Comparison of ENCODE assay signal across 33 cellular contexts in genomic region chr4:151582098-151582497, GRCh38.
"Had no signal": no experiment of that assay in that cellular context is flagged by ENCODE, and none has a peak within 500 bp of the region (broad histone marks: within the 10 kb centered on the region; RNA-seq: fewer than 3 reads in every experiment).

No MANE protein-coding gene starts in this region.

- H3K4me3 ChIP-seq: adrenal gland, body of pancreas, esophagus muscularis mucosa, gastrocnemius medialis had no signal

- H3K27ac Mint-ChIP-seq: activated CD4-positive, alpha-beta memory T cell treated with anti-CD3 and anti-CD28 coated beads for 36 hours; activated CD4-positive, alpha-beta T cell treated with anti-CD3 and anti-CD28 coated beads for 36 hours; activated CD4-positive, alpha-beta T cell treated with anti-CD3 and anti-CD28 coated beads, Interleukin-2, amount 10 ng/mL, durations not matched to agents 24 days and 14 days; activated CD8-positive, alpha-beta memory T cell treated with anti-CD3 and anti-CD28 coated beads, Interleukin-2, amount 10 ng/mL, durations not matched to agents 7 days and 5 days; activated CD8-positive, alpha-beta T cell treated with anti-CD3 and anti-CD28 coated beads, Interleukin-2, amount 10 ng/mL, durations not matched to agents 7 days and 5 days; activated naive CD4-positive, alpha-beta T cell treated with anti-CD3 and anti-CD28 coated beads for 36 hours; activated naive CD4-positive, alpha-beta T cell treated with anti-CD3 and anti-CD28 coated beads, Interleukin-2, amount 50 U/mL, for 24 hours; activated naive CD8-positive, alpha-beta T cell treated with anti-CD3 and anti-CD28 coated beads for 36 hours; activated naive CD8-positive, alpha-beta T cell treated with anti-CD3 and anti-CD28 coated beads, Interleukin-2, amount 50 U/mL, for 24 hours; activated T-helper 1 cell treated with anti-CD3 and anti-CD28 coated beads, Interleukin-12 subunit alpha, Interleukin-12 subunit beta, Interleukin-2, Interleukin-4 antibody, amounts not matched to agents 30 ng/mL and 10 ng/mL and 1 ng/mL, durations not matched to agents 14 hours and 24 hours and 36 hours; activated T-helper 2 cell treated with anti-CD3 and anti-CD28 coated beads, Interferon-gamma antibody, Interleukin-2, Interleukin-4, amounts not matched to agents 10 μg/mL and 5 μg/mL and 100 μg/mL, durations not matched to agents 14 hours and 24 hours and 36 hours; effector memory CD8-positive, alpha-beta T cell; T-helper 17 cell; T-helper 2 cell treated with Interferon-gamma antibody and Interleukin-4, amounts not matched to agents 5 μg/mL and 100 μg/mL, for 36 hours had no signal

- H3K27ac ChIP-seq: adrenal gland, body of pancreas, esophagus muscularis mucosa, foreskin keratinocyte, gastrocnemius medialis had no signal

- H3K4me3 Mint-ChIP-seq: activated CD4-positive, alpha-beta memory T cell treated with anti-CD3 and anti-CD28 coated beads for 36 hours; activated CD4-positive, alpha-beta T cell treated with anti-CD3 and anti-CD28 coated beads for 36 hours; activated CD4-positive, alpha-beta T cell treated with anti-CD3 and anti-CD28 coated beads, Interleukin-2, amount 10 ng/mL, durations not matched to agents 24 days and 14 days; activated CD8-positive, alpha-beta memory T cell treated with anti-CD3 and anti-CD28 coated beads, Interleukin-2, amount 10 ng/mL, durations not matched to agents 7 days and 5 days; activated CD8-positive, alpha-beta T cell treated with anti-CD3 and anti-CD28 coated beads, Interleukin-2, amount 10 ng/mL, durations not matched to agents 7 days and 5 days; activated naive CD4-positive, alpha-beta T cell treated with anti-CD3 and anti-CD28 coated beads for 36 hours; activated naive CD4-positive, alpha-beta T cell treated with anti-CD3 and anti-CD28 coated beads, Interleukin-2, amount 50 U/mL, for 24 hours; activated naive CD8-positive, alpha-beta T cell treated with anti-CD3 and anti-CD28 coated beads for 36 hours; activated naive CD8-positive, alpha-beta T cell treated with anti-CD3 and anti-CD28 coated beads, Interleukin-2, amount 50 U/mL, for 24 hours; activated T-helper 1 cell treated with anti-CD3 and anti-CD28 coated beads, Interleukin-12 subunit alpha, Interleukin-12 subunit beta, Interleukin-2, Interleukin-4 antibody, amounts not matched to agents 30 ng/mL and 10 ng/mL and 1 ng/mL, durations not matched to agents 14 hours and 24 hours and 36 hours; effector memory CD8-positive, alpha-beta T cell; T-helper 17 cell; T-helper 2 cell treated with Interferon-gamma antibody and Interleukin-4, amounts not matched to agents 5 μg/mL and 100 μg/mL, for 36 hours had no signal

- H3K4me1 ChIP-seq: esophagus muscularis mucosa had no signal

- DNase-seq: activated CD4-positive, alpha-beta memory T cell treated with anti-CD3 and anti-CD28 coated beads for 36 hours; activated CD4-positive, alpha-beta T cell treated with anti-CD3 and anti-CD28 coated beads for 36 hours; activated CD4-positive, alpha-beta T cell treated with anti-CD3 and anti-CD28 coated beads, Interleukin-2, amount 10 ng/mL, durations not matched to agents 24 days and 14 days; activated CD4-positive, CD25-positive, alpha-beta regulatory T cell; activated CD4-positive, CD25-positive, alpha-beta regulatory T cell treated with anti-CD3 and anti-CD28 coated beads, Interleukin-2, amount 50 U/mL, for 72 hours; activated CD8-positive, alpha-beta memory T cell treated with anti-CD3 and anti-CD28 coated beads, Interleukin-2, amount 10 ng/mL, durations not matched to agents 7 days and 5 days; activated CD8-positive, alpha-beta memory T cell treated with anti-CD3 and anti-CD28 coated beads, Interleukin-2, amount 50 U/mL, for 4 hours; activated CD8-positive, alpha-beta T cell treated with anti-CD3 and anti-CD28 coated beads, Interleukin-2, amount 10 ng/mL, durations not matched to agents 7 days and 5 days; activated effector memory CD4-positive, alpha-beta T cell treated with anti-CD3 and anti-CD28 coated beads, Interleukin-2, amount 50 U/mL, for 16 hours; activated naive CD4-positive, alpha-beta T cell treated with anti-CD3 and anti-CD28 coated beads for 36 hours; activated naive CD8-positive, alpha-beta T cell treated with anti-CD3 and anti-CD28 coated beads for 36 hours; activated naive CD8-positive, alpha-beta T cell treated with anti-CD3 and anti-CD28 coated beads, Interleukin-2, amount 50 U/mL, for 24 hours; activated T-cell treated with anti-CD3 and anti-CD28 coated beads, Interleukin-2, amount 50 U/mL, for 1 hour; activated T-cell treated with anti-CD3 and anti-CD28 coated beads, Interleukin-2, amount 50 U/mL, for 48 hours; adrenal gland; aorta; body of pancreas; caudate nucleus; cortex of kidney; dermis blood vessel endothelial cell; effector CD4-positive, alpha-beta T cell; effector memory CD8-positive, alpha-beta T cell; erythroblast; foreskin keratinocyte; gastrocnemius medialis; head of caudate nucleus; T-helper 17 cell; T1000 had no signal

- H3K9me3 Mint-ChIP-seq: activated CD4-positive, alpha-beta memory T cell treated with anti-CD3 and anti-CD28 coated beads for 36 hours; activated CD4-positive, alpha-beta T cell treated with anti-CD3 and anti-CD28 coated beads, Interleukin-2, amount 10 ng/mL, durations not matched to agents 24 days and 14 days; activated naive CD4-positive, alpha-beta T cell treated with anti-CD3 and anti-CD28 coated beads for 36 hours; activated naive CD4-positive, alpha-beta T cell treated with anti-CD3 and anti-CD28 coated beads, Interleukin-2, amount 50 U/mL, for 24 hours; activated naive CD8-positive, alpha-beta T cell treated with anti-CD3 and anti-CD28 coated beads for 36 hours; activated naive CD8-positive, alpha-beta T cell treated with anti-CD3 and anti-CD28 coated beads, Interleukin-2, amount 50 U/mL, for 24 hours; activated T-helper 1 cell treated with anti-CD3 and anti-CD28 coated beads, Interleukin-12 subunit alpha, Interleukin-12 subunit beta, Interleukin-2, Interleukin-4 antibody, amounts not matched to agents 30 ng/mL and 10 ng/mL and 1 ng/mL, durations not matched to agents 14 hours and 24 hours and 36 hours; activated T-helper 2 cell treated with anti-CD3 and anti-CD28 coated beads, Interferon-gamma antibody, Interleukin-2, Interleukin-4, amounts not matched to agents 10 μg/mL and 5 μg/mL and 100 μg/mL, durations not matched to agents 14 hours and 24 hours and 36 hours; effector memory CD8-positive, alpha-beta T cell; T-helper 2 cell treated with Interferon-gamma antibody and Interleukin-4, amounts not matched to agents 5 μg/mL and 100 μg/mL, for 36 hours had no signal

- ATAC-seq: activated CD4-positive, alpha-beta T cell treated with anti-CD3 and anti-CD28 coated beads for 36 hours; activated CD8-positive, alpha-beta memory T cell treated with anti-CD3 and anti-CD28 coated beads, Interleukin-2, amount 10 ng/mL, durations not matched to agents 7 days and 5 days; activated CD8-positive, alpha-beta T cell treated with anti-CD3 and anti-CD28 coated beads, Interleukin-2, amount 10 ng/mL, durations not matched to agents 7 days and 5 days; activated naive CD8-positive, alpha-beta T cell treated with anti-CD3 and anti-CD28 coated beads, Interleukin-2, amount 50 U/mL, for 24 hours; body of pancreas; effector memory CD8-positive, alpha-beta T cell; foreskin keratinocyte; gastrocnemius medialis; T-helper 17 cell had no signal

- H3K36me3 ChIP-seq: adrenal gland, esophagus muscularis mucosa, gastrocnemius medialis had no signal

- H3K4me1 Mint-ChIP-seq: activated CD4-positive, alpha-beta T cell treated with anti-CD3 and anti-CD28 coated beads for 36 hours; activated CD4-positive, alpha-beta T cell treated with anti-CD3 and anti-CD28 coated beads, Interleukin-2, amount 10 ng/mL, durations not matched to agents 24 days and 14 days; activated CD8-positive, alpha-beta memory T cell treated with anti-CD3 and anti-CD28 coated beads, Interleukin-2, amount 10 ng/mL, durations not matched to agents 7 days and 5 days; activated naive CD4-positive, alpha-beta T cell treated with anti-CD3 and anti-CD28 coated beads, Interleukin-2, amount 50 U/mL, for 24 hours; activated naive CD8-positive, alpha-beta T cell treated with anti-CD3 and anti-CD28 coated beads for 36 hours; activated naive CD8-positive, alpha-beta T cell treated with anti-CD3 and anti-CD28 coated beads, Interleukin-2, amount 50 U/mL, for 24 hours; T-helper 17 cell had no signal

- H3K27me3 ChIP-seq: adrenal gland, body of pancreas, esophagus muscularis mucosa, foreskin keratinocyte, gastrocnemius medialis had no signal

- H3K36me3 Mint-ChIP-seq: activated CD4-positive, alpha-beta memory T cell treated with anti-CD3 and anti-CD28 coated beads for 36 hours; activated CD8-positive, alpha-beta memory T cell treated with anti-CD3 and anti-CD28 coated beads, Interleukin-2, amount 10 ng/mL, durations not matched to agents 7 days and 5 days; activated naive CD4-positive, alpha-beta T cell treated with anti-CD3 and anti-CD28 coated beads, Interleukin-2, amount 50 U/mL, for 24 hours; activated naive CD8-positive, alpha-beta T cell treated with anti-CD3 and anti-CD28 coated beads for 36 hours had no signal

- H3K9me3 ChIP-seq: adrenal gland, body of pancreas, esophagus muscularis mucosa, gastrocnemius medialis had no signal
